In genomic region chr15:89837830-89838178, GRCh38 we compare ENCODE assay signal across 12 cellular contexts. TPM values are rescaled to one million over a fixed set of nuclear protein-coding genes. Genes with fewer than 3 reads are reported as not detected.
DNase-seq lines count a peak whose midpoint lies in the region; ATAC-seq and TF ChIP-seq lines count a peak whose summit lies in the region.
"Had no signal": no experiment of that assay in that cellular context is flagged by ENCODE, and none has a peak within 500 bp of the region (broad histone marks: within the 10 kb centered on the region; RNA-seq: fewer than 3 reads in every experiment).

No MANE protein-coding gene starts in this region.

- H3K4me3 ChIP-seq in cardiac muscle cell (no peak overlapping the region), right cardiac atrium (ENCODE audit: low read length) (no peak overlapping the region), osteoblast (ENCODE audit: insufficient read depth, low read length) (no peak overlapping the region), vagina (no peak overlapping the region)
- no peak overlapping the region for H3K4me3 ChIP-seq in effector memory CD4-positive, alpha-beta T cell (ENCODE audit: insufficient read depth, low read depth, low read length, poor library complexity, severe bottlenecking)

- 68% methylated on average over 3 of the region's 3 CpGs for WGBS in right cardiac atrium

- peaks cover 11% of the 10 kb centered on the region for H3K79me2 ChIP-seq in osteoblast (ENCODE audit: insufficient read depth, low read length)

- H2AFZ ChIP-seq in osteoblast (ENCODE audit: low read length) = no peak overlapping the region

- H3K9me3 Mint-ChIP-seq in effector memory CD8-positive, alpha-beta T cell = no peaks in the 10 kb centered on the region
- H3K9me3 Mint-ChIP-seq: natural killer cell had no signal

- TF ChIP-seq POLR2A in vagina (IDR thresholded peaks at IDR 0.05) = no peak

- H4K20me1 ChIP-seq in osteoblast (ENCODE audit: insufficient read depth, low read length) = no peaks in the 10 kb centered on the region

- no peaks in the 10 kb centered on the region for H3K9me3 ChIP-seq in cardiac muscle cell (ENCODE audit: low read depth)
- H3K9me3 ChIP-seq in right cardiac atrium (ENCODE audit: control insufficient read depth, low read length) = no peaks in the 10 kb centered on the region
- no peaks in the 10 kb centered on the region for H3K9me3 ChIP-seq in osteoblast (ENCODE audit: low read depth, low read length)
- no peaks in the 10 kb centered on the region for H3K9me3 ChIP-seq in vagina
- no peaks in the 10 kb centered on the region for H3K9me3 ChIP-seq in effector memory CD4-positive, alpha-beta T cell (ENCODE audit: control insufficient read depth, low read length)

- H3K27ac Mint-ChIP-seq in effector memory CD8-positive, alpha-beta T cell = peak overlapping the region; percentile 33 to 64
- H3K27ac Mint-ChIP-seq: activated naive CD8-positive, alpha-beta T cell had no signal

- peak overlapping the region; percentile 85 for H3K27ac ChIP-seq in cardiac muscle cell
- H3K27ac ChIP-seq in right cardiac atrium (ENCODE audit: low read length) = no peak overlapping the region
- peak overlapping the region; percentile 89 for H3K27ac ChIP-seq in osteoblast (ENCODE audit: low read depth, low read length)
- peak overlapping the region; percentile 84 for H3K27ac ChIP-seq in vagina
- no peak overlapping the region for H3K27ac ChIP-seq in effector memory CD4-positive, alpha-beta T cell (ENCODE audit: insufficient read depth, low read length, poor library complexity, severe bottlenecking)

- no peaks in the 10 kb centered on the region for H3K4me1 Mint-ChIP-seq in effector memory CD8-positive, alpha-beta T cell (ENCODE audit: low read depth in 2 of 2)

- H3K4me2 ChIP-seq in osteoblast (ENCODE audit: insufficient read depth, low read length) = peak overlapping the region; percentile 81

- no peak for ATAC-seq in right cardiac atrium
- no peak for ATAC-seq in effector memory CD8-positive, alpha-beta T cell (replicated peaks)
- ATAC-seq: natural killer cell had no signal

- no peak for TF ChIP-seq CTCF in cardiac muscle cell (IDR thresholded peaks at IDR 0.05; ENCODE audit: low read depth, low read length)
- no peak for TF ChIP-seq CTCF in osteoblast (IDR thresholded peaks at IDR 0.05; ENCODE audit: extremely low read depth, low read depth, low read length)
- TF ChIP-seq CTCF in vagina (IDR thresholded peaks at IDR 0.05) = no peak

- no peaks in the 10 kb centered on the region for H3K27me3 Mint-ChIP-seq in effector memory CD8-positive, alpha-beta T cell
- H3K27me3 Mint-ChIP-seq: activated naive CD8-positive, alpha-beta T cell had no signal

- DNase-seq in cardiac muscle cell (ENCODE audit: low read depth in 1 of 2, low spot score in 1 of 2) = no peak
- DNase-seq in right cardiac atrium = no peak
- no peak for DNase-seq in effector memory CD8-positive, alpha-beta T cell
- no peak for DNase-seq in osteoblast (ENCODE audit: insufficient read length, low spot score, missing footprints)
- DNase-seq in vagina (ENCODE audit: extremely low spot score in 2 of 2) = no peak
- DNase-seq in effector memory CD4-positive, alpha-beta T cell = no peak
- no peak for DNase-seq in activated effector memory CD4-positive, alpha-beta T cell treated with anti-CD3 and anti-CD28 coated beads, Interleukin-2, amount 50 U/mL, for 16 hours
- DNase-seq in cortex of kidney (lab: John Stamatoyannopoulos, UW) = no peak
- DNase-seq: effector CD4-positive, alpha-beta T cell; natural killer cell; NCI-H2029 treated with DMSO at 0.1 percent for 48 hours had no signal

- peaks cover 17% of the 10 kb centered on the region for H3K36me3 ChIP-seq in cardiac muscle cell
- peaks cover 29% of the 10 kb centered on the region for H3K36me3 ChIP-seq in osteoblast (ENCODE audit: insufficient read depth, low read length)
- peaks cover 0 to 16% of the 10 kb centered on the region in 2 donors for H3K36me3 ChIP-seq in vagina
- peaks cover 36% of the 10 kb centered on the region for H3K36me3 ChIP-seq in effector memory CD4-positive, alpha-beta T cell (ENCODE audit: control insufficient read depth, insufficient read depth, low read length)

- no peak overlapping the region for H3K4me3 Mint-ChIP-seq in effector memory CD8-positive, alpha-beta T cell
- H3K4me3 Mint-ChIP-seq: activated naive CD8-positive, alpha-beta T cell; natural killer cell had no signal

- peaks cover 28% of the 10 kb centered on the region for H3K36me3 Mint-ChIP-seq in effector memory CD8-positive, alpha-beta T cell (ENCODE audit: insufficient read depth)
- H3K36me3 Mint-ChIP-seq: natural killer cell had no signal

- intact Hi-C loops in right cardiac atrium (cut with DNase I) (no loop called here), vagina (cut with DNase I) (no loop called here)

- H3K27me3 ChIP-seq in cardiac muscle cell (no peaks in the 10 kb centered on the region), right cardiac atrium (ENCODE audit: control insufficient read depth, insufficient read depth) (no peaks in the 10 kb centered on the region), osteoblast (ENCODE audit: insufficient read depth, low read length) (no peaks in the 10 kb centered on the region), vagina (no peaks in the 10 kb centered on the region)
- H3K27me3 ChIP-seq in effector memory CD4-positive, alpha-beta T cell (replicated peaks; ENCODE audit: control insufficient read depth, insufficient read depth, low read length, poor library complexity, severe bottlenecking) = no peaks in the 10 kb centered on the region

- H3K4me1 ChIP-seq in cardiac muscle cell (ENCODE audit: low read depth) = no peaks in the 10 kb centered on the region
- H3K4me1 ChIP-seq in right cardiac atrium (ENCODE audit: control insufficient read depth, insufficient read depth, low read length) = peaks cover 2% of the 10 kb centered on the region
- peaks cover 26% of the 10 kb centered on the region for H3K4me1 ChIP-seq in osteoblast (ENCODE audit: insufficient read depth, low read length)
- peaks cover 29% of the 10 kb centered on the region for H3K4me1 ChIP-seq in vagina
- H3K4me1 ChIP-seq in effector memory CD4-positive, alpha-beta T cell (ENCODE audit: control insufficient read depth, insufficient read depth, low read length, poor library complexity, severe bottlenecking) = no peaks in the 10 kb centered on the region

RNA-seq across cellular contexts. Expression of gene ANPEP, which starts 23.2 kb away (rescaled TPM):
- total RNA-seq in cardiac muscle cell (0.21 TPM in 1 of 2 replicates, not detected in the other), right cardiac atrium (10 to 100 TPM in 3 of 4 donors, 1 to 10 TPM in 1; 8.9 to 16.3 (median 12.1) TPM), osteoblast (87.9 and 98.7 TPM in 2 replicates), vagina (55.0 TPM)
- polyA plus RNA-seq in cardiac muscle cell (0.17 and 0.20 TPM in 2 replicates), right cardiac atrium (8.8 TPM)

RNA-seq across cellular contexts. Expression of gene AP3S2, which starts 56.0 kb away (rescaled TPM):
- total RNA-seq in cardiac muscle cell = 37.9 and 50.2 TPM in 2 replicates
- 31.0 and 34.6 TPM in 2 replicates for polyA plus RNA-seq in cardiac muscle cell
- 10 to 100 TPM; 38.5 to 42.6 (median 40.4) TPM for total RNA-seq in right cardiac atrium
- 28.8 TPM for polyA plus RNA-seq in right cardiac atrium
- total RNA-seq in osteoblast = 54.8 and 63.7 TPM in 2 replicates
- 39.5 TPM for total RNA-seq in vagina

Comparison
In these comparisons a context has a peak if more than half of its experiments do, and no peak if none do; other contexts are left out.
1. H3K27ac ChIP-seq: peak in cardiac muscle cell (single experiment), osteoblast (single experiment) and vagina (single experiment); none in right cardiac atrium (single experiment) and effector memory CD4-positive, alpha-beta T cell (single experiment).